Comparison of ENCODE assay signal across 18 cellular contexts in the genomic region with DNA sequence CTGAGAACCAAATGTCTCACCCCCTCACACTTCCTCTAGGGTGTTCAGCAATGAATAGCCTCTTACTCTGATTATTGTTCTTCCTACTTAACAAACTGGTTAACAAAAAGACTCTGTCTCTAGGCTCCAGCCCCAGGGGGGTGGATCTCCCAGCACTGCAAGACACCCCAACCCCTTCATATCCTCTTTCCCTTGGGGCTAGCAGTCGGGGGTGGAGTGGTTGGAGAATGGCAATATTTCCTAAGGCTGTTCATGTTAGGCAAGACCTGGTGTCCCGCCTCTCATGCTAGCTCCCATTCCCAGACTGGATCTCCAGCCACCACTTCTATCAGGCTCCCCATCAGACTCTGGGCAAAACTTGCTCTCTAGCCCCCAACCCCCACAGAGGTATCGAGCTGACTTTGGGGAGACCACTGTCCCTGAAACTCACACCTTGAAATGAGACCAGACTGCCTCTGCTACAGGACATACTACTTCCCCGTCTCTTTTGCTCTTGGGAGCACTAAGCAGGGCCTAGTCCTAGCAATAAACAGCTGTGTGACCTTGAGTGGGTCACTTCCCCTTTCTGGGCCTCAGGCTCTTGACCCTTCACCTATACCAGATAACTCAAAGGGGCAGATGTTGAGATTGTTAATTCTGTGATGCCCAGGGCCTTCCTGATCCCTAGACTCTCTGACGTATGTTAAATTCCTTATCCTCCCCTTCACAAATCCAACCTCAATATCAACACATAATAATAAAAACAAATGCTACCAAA. TPM values are rescaled to one million over a fixed set of nuclear protein-coding genes. Genes with fewer than 3 reads are reported as not detected.
A peak's percentile ranks its signal among the peaks of the same experiment; 100 is the strongest.
DNase-seq lines count a peak whose midpoint lies in the region; ATAC-seq, FAIRE-seq and TF ChIP-seq lines count a peak whose summit lies in the region.
"Had no signal": no experiment of that assay in that cellular context is flagged by ENCODE, and none has a peak within 500 bp of the region (broad histone marks: within the 10 kb centered on the region; RNA-seq: fewer than 3 reads in every experiment).

No MANE protein-coding gene starts in this region.

- TF ChIP-seq EP300 in H1 (IDR thresholded peaks at IDR 0.05; ENCODE audit: borderline replicate concordance in 1 of 2, low read depth in 2 of 2, low read length in 2 of 2) = no peak

- H4K20me1 ChIP-seq in H1 (replicated peaks in 1 of 2; ENCODE audit: control insufficient read depth in 1 of 2, insufficient read depth in 2 of 2, low read length in 2 of 2) = peaks cover 0 to 1% of the 10 kb centered on the region in 2 experiments

- H3K23ac ChIP-seq in H1 (ENCODE audit: insufficient read length) = no peak overlapping the region

- peak; percentile 4 to 16 for DNase-seq in AML-193 (lab: John Stamatoyannopoulos, UW)
- DNase-seq in CD4-positive, alpha-beta memory T cell = no peak
- DNase-seq in OCI-M1 (lab: John Stamatoyannopoulos, UW) = peak; percentile 34
- DNase-seq in H1 (ENCODE audit: low read depth in 1 of 2, low spot score in 2 of 2) = no peak
- DNase-seq in activated CD8-positive, alpha-beta memory T cell treated with anti-CD3 and anti-CD28 coated beads, Interleukin-2, amount 50 U/mL, for 48 hours = no peak
- DNase-seq: activated CD4-positive, CD25-positive, alpha-beta regulatory T cell treated with anti-CD3 and anti-CD28 coated beads, Interleukin-2, amount 50 U/mL, for 72 hours; head of caudate nucleus; islet precursor cell; ovary; stimulated activated naive CD4-positive, alpha-beta T cell treated with Interleukin-2 at 50 U/mL for 16 hours had no signal

- peak overlapping the region in 6 of 7 donors; percentile 25 to 85 (median 65) for H3K27ac Mint-ChIP-seq in CD4-positive, alpha-beta memory T cell

- no peak overlapping the region for H2BK5ac ChIP-seq in H1 (ENCODE audit: low read depth, low read length)

- TF ChIP-seq POLR2A in H1 (IDR thresholded peaks at IDR 0.05; ENCODE audit: control extremely low read depth in 1 of 2, low read depth in 2 of 2, low read length in 2 of 2) = no peak

- no peak overlapping the region for H4K8ac ChIP-seq in H1 (ENCODE audit: extremely low read depth, insufficient read depth, low read length)

- no peak overlapping the region for H3K14ac ChIP-seq in H1 (ENCODE audit: insufficient read length)

- H2BK120ac ChIP-seq in H1 (replicated peaks; ENCODE audit: low read depth, low read length) = no peak overlapping the region

- WGBS in H1 (ENCODE audit: extremely low coverage in 1 of 2, insufficient coverage in 1 of 2, insufficient read length in 1 of 2, insufficient replicate concordance in 2 of 2, low coverage in 1 of 2, low lambda C conversion rate in 2 of 2, missing lambda C conversion rate in 1 of 2), 2 experiments = 92 to 100% methylated on average over 1 to 5 of the region's 5 CpGs

- H3K4me3 Mint-ChIP-seq in CD4-positive, alpha-beta memory T cell = peak overlapping the region in 5 of 8 donors; percentile 15 to 64 (median 29)

- H3K4me1 ChIP-seq in CD4-positive, alpha-beta memory T cell (ENCODE audit: insufficient read depth, low read length) = peaks cover 39% of the 10 kb centered on the region
- peaks cover 0 to 13% (median 10%) of the 10 kb centered on the region in 4 experiments; a peak in 6 of 7 replicates for H3K4me1 ChIP-seq in H1 (replicated peaks in 1 of 4; ENCODE audit: control insufficient read depth in 3 of 4, insufficient read depth in 4 of 4, low read length in 3 of 4)

- H4K5ac ChIP-seq in H1 (ENCODE audit: insufficient read length, low read depth, low read length) = no peak overlapping the region

- 0 out of 7 replicates have a peak overlapping the region, but pooled peaks of 1 of the 4 experiments have one; percentile 20 for H3K9ac ChIP-seq in H1 (replicated peaks in 1 of 4; ENCODE audit: extremely low read depth in 1 of 4, low read depth in 3 of 4, low read length in 3 of 4)

- peaks cover 10% of the 10 kb centered on the region; the same call in 1 of the 2 replicates for H3K23me2 ChIP-seq in H1 (ENCODE audit: low read depth, low read length)

- H3K9me3 ChIP-seq in CD4-positive, alpha-beta memory T cell (ENCODE audit: control insufficient read depth in 1 of 2, low read length in 2 of 2) = no peaks in the 10 kb centered on the region
- H3K9me3 ChIP-seq in H1 (ENCODE audit: insufficient read depth in 2 of 2, low read depth in 1 of 2, low read length in 1 of 2) = no peaks in the 10 kb centered on the region
- H3K9me3 ChIP-seq: ovary, vagina had no signal

- TF ChIP-seq RAD21 in H1 (IDR thresholded peaks at IDR 0.05 in 1 of 2, conservative IDR thresholded peaks at IDR 0.05 in 1 of 2; ENCODE audit: low read depth in 2 of 2, low read length in 2 of 2) = no peak

- FAIRE-seq in H1 (lab: Jason Lieb, UNC) = no peak
- FAIRE-seq: astrocyte, H54 had no signal

- no peak overlapping the region for H2AK5ac ChIP-seq in H1 (ENCODE audit: low read depth, low read length)

- H3K4me3 ChIP-seq in CD4-positive, alpha-beta memory T cell (ENCODE audit: low read length in 2 of 2) = no peak overlapping the region
- no peak overlapping the region for H3K4me3 ChIP-seq in H1 (ENCODE audit: extremely low read depth in 1 of 4, insufficient read depth in 2 of 4, low read depth in 3 of 4, low read length in 4 of 4)
- H3K4me3 ChIP-seq: ovary, vagina had no signal

- CTCF ChIA-PET in CD4-positive, alpha-beta memory T cell (lab: Charles Lee; ENCODE audit: partially characterized antibody) = interaction anchor here (0.6 to 8.9 kb wide), 3 partner anchors 8 to 65 kb away, joined by 3 to 116 read pairs (median 4); a partner anchor contains a TSS
- CTCF ChIA-PET in H1 (lab: Charles Lee; ENCODE audit: partially characterized antibody) = interaction anchor here (1.0 to 1.2 kb wide), 2 partner anchors 8 to 95 kb away, joined by 3 read pairs; no protein-coding TSS in a partner anchor

- H3K79me1 ChIP-seq in H1 (ENCODE audit: low read depth, low read length) = no peaks in the 10 kb centered on the region

- H3K18ac ChIP-seq in H1 (ENCODE audit: extremely low read depth, low read length) = no peak overlapping the region

- POLR2A ChIA-PET in CD4-positive, alpha-beta memory T cell (lab: Charles Lee; ENCODE audit: partially characterized antibody) = interaction anchor here (0.8 to 1.3 kb wide), 3 partner anchors 43 to 70 kb away, joined by 3 to 5 read pairs (median 3); a partner anchor contains a TSS
- POLR2A ChIA-PET in H1 (lab: Charles Lee; ENCODE audit: partially characterized antibody) = interaction anchor here (1.4 to 66.3 kb wide), 6 partner anchors 8 to 91 kb away, joined by 3 to 1521 read pairs (median 10); a partner anchor contains a TSS

- H2BK20ac ChIP-seq in H1 (ENCODE audit: low read length) = no peak overlapping the region

- no peak overlapping the region for H3K27ac ChIP-seq in CD4-positive, alpha-beta memory T cell (ENCODE audit: low read depth, low read length)
- H3K27ac ChIP-seq in H1 (ENCODE audit: low read depth, low read length) = peak overlapping the region; percentile 23; the same call in 1 of the 2 replicates
- H3K27ac ChIP-seq: ovary, vagina had no signal

- H3K27me3 ChIP-seq in CD4-positive, alpha-beta memory T cell (ENCODE audit: insufficient read depth, low read length) = no peaks in the 10 kb centered on the region
- peaks cover 0 to 2% (median 0%) of the 10 kb centered on the region in 4 experiments; a peak in 1 of 7 replicates for H3K27me3 ChIP-seq in H1 (replicated peaks in 1 of 4; ENCODE audit: control insufficient read depth in 3 of 4, extremely low read depth in 1 of 4, insufficient read depth in 3 of 4, low read length in 3 of 4)
- H3K27me3 ChIP-seq: ovary, vagina had no signal

- H3K36me3 Mint-ChIP-seq in CD4-positive, alpha-beta memory T cell = peaks cover 0 to 7% of the 10 kb centered on the region in 2 donors

- peaks cover 22 to 70% (median 41%) of the 10 kb centered on the region in 4 donors for H3K4me1 Mint-ChIP-seq in CD4-positive, alpha-beta memory T cell

- no peaks in the 10 kb centered on the region for H3K79me2 ChIP-seq in H1 (ENCODE audit: control insufficient read depth in 1 of 2, insufficient read depth in 2 of 2, low read length in 2 of 2)

- H3K9me3 Mint-ChIP-seq in CD4-positive, alpha-beta memory T cell = no peaks in the 10 kb centered on the region

- H3K27me3 Mint-ChIP-seq in CD4-positive, alpha-beta memory T cell = no peaks in the 10 kb centered on the region

- H3K4ac ChIP-seq in H1 (replicated peaks; ENCODE audit: insufficient read length, low read depth, low read length) = no peak overlapping the region

- no peaks in the 10 kb centered on the region for H3K36me3 ChIP-seq in CD4-positive, alpha-beta memory T cell (ENCODE audit: insufficient read depth, low read length)
- no peaks in the 10 kb centered on the region for H3K36me3 ChIP-seq in H1 (ENCODE audit: control insufficient read depth in 2 of 4, insufficient read depth in 4 of 4, low read length in 3 of 4)
- H3K36me3 ChIP-seq: ovary, vagina had no signal

- TF ChIP-seq CTCF in H1 (IDR thresholded peaks at IDR 0.05; ENCODE audit: control extremely low read depth in 1 of 3, insufficient read depth in 1 of 3, low read depth in 1 of 3, low read length in 3 of 3) = no peak

- no peak overlapping the region for H2AFZ ChIP-seq in H1 (ENCODE audit: low read length)

- no peak overlapping the region for H3K56ac ChIP-seq in H1 (replicated peaks; ENCODE audit: insufficient read length, low read depth, low read length)

- no peak overlapping the region; the same call in 1 of the 2 replicates for H2BK15ac ChIP-seq in H1 (ENCODE audit: low read length)

- no peak overlapping the region for H2BK12ac ChIP-seq in H1 (ENCODE audit: low read depth, low read length)

- intact Hi-C loops in CD4-positive, alpha-beta memory T cell (cut with micrococcal nuclease) = no loop called here

- H4K91ac ChIP-seq in H1 (replicated peaks; ENCODE audit: insufficient read length, low read length) = no peak overlapping the region

- ATAC-seq in HG03139 (IDR thresholded peaks at IDR 0.05; ENCODE audit: unreplicated experiment) = no peak
- no peak for ATAC-seq in HG02870 (IDR thresholded peaks at IDR 0.05; ENCODE audit: unreplicated experiment)
- ATAC-seq in GM19324 (IDR thresholded peaks at IDR 0.05; ENCODE audit: low FRiP score, unreplicated experiment) = no peak
- ATAC-seq: esophagus mucosa, SK-N-SH treated with all-trans-retinoic acid at 6 μM for 48 hours had no signal

- no peak overlapping the region for H3K4me2 ChIP-seq in H1 (ENCODE audit: insufficient read depth in 1 of 2, low read depth in 2 of 2, low read length in 2 of 2)

RNA-seq across cellular contexts. Expression of a gene that starts 2.4 kb away (rescaled TPM):
- 1 to 10 TPM; 7.3 to 8.4 TPM for total RNA-seq in CD4-positive, alpha-beta memory T cell
- polyA plus RNA-seq in CD4-positive, alpha-beta memory T cell = 1 to 10 TPM in 1 of 2 donors, under 1 TPM in 1; 0.86 to 1.1 TPM
- total RNA-seq in H1 (2021; fragmentation: NEBNext Ultra II Directional; extraction: Animal tissue kit (Norgen Biotek cat#: 25700)) = 3.6 and 5.8 TPM in 2 replicates
- polyA plus RNA-seq in H1 (2011; rRNA removed) = 4.2 and 6.0 TPM in 2 replicates
- polyA plus RNA-seq in H1 (2011; cell fraction: cytosol; rRNA removed) = 3.1 TPM
- 16.8 TPM for polyA plus RNA-seq in H1 (2011; cell fraction: nucleus; rRNA removed)
- 3.5 to 7.5 TPM (median 6.5 TPM) in 4 replicates for polyA plus RNA-seq in H1 (2012, experiment 1 of 2)
- polyA plus RNA-seq in H1 (2012, experiment 2 of 2) = 7.1 TPM
- 4.9 TPM for polyA plus RNA-seq in H1 (2013, experiment 1 of 2)
- polyA plus RNA-seq in H1 (2013, experiment 2 of 2) = 5.0 TPM
- 1.6 and 2.0 TPM in 2 replicates for polyA minus RNA-seq in H1 (2011; rRNA and poly(A)+ RNA removed)
- 5.4 TPM for polyA minus RNA-seq in H1 (2011; cell fraction: cytosol; rRNA and poly(A)+ RNA removed)
- 4.0 TPM for polyA minus RNA-seq in H1 (2011; cell fraction: nucleus; rRNA and poly(A)+ RNA removed)

RNA-seq across cellular contexts. Expression of a gene that starts 4.3 kb away (rescaled TPM):
- total RNA-seq in CD4-positive, alpha-beta memory T cell = 10 to 100 TPM; 39.7 to 42.8 TPM
- polyA plus RNA-seq in CD4-positive, alpha-beta memory T cell = 10 to 100 TPM; 77.5 to 96.2 TPM
- total RNA-seq in H1 (2021; fragmentation: NEBNext Ultra II Directional; extraction: Animal tissue kit (Norgen Biotek cat#: 25700)) = 36.9 and 39.4 TPM in 2 replicates
- 49.6 and 52.8 TPM in 2 replicates for polyA plus RNA-seq in H1 (2011; rRNA removed)
- 57.8 TPM for polyA plus RNA-seq in H1 (2011; cell fraction: cytosol; rRNA removed)
- polyA plus RNA-seq in H1 (2011; cell fraction: nucleus; rRNA removed) = 77.2 TPM
- 48.7 to 53.1 TPM (median 50.5 TPM) in 4 replicates for polyA plus RNA-seq in H1 (2012, experiment 1 of 2)
- polyA plus RNA-seq in H1 (2012, experiment 2 of 2) = 76.5 TPM
- polyA plus RNA-seq in H1 (2013, experiment 1 of 2) = 59.0 TPM
- 57.7 TPM for polyA plus RNA-seq in H1 (2013, experiment 2 of 2)
- 19.5 and 20.1 TPM in 2 replicates for polyA minus RNA-seq in H1 (2011; rRNA and poly(A)+ RNA removed)
- 22.1 TPM for polyA minus RNA-seq in H1 (2011; cell fraction: cytosol; rRNA and poly(A)+ RNA removed)
- polyA minus RNA-seq in H1 (2011; cell fraction: nucleus; rRNA and poly(A)+ RNA removed) = 14.0 TPM

RNA-seq across cellular contexts. Expression of a gene that starts 17.2 kb away (rescaled TPM):
- not detected for total RNA-seq in CD4-positive, alpha-beta memory T cell
- not detected for polyA plus RNA-seq in CD4-positive, alpha-beta memory T cell
- 0.67 and 1.8 TPM in 2 replicates for total RNA-seq in H1 (2021; fragmentation: NEBNext Ultra II Directional; extraction: Animal tissue kit (Norgen Biotek cat#: 25700))
- polyA plus RNA-seq in H1 (2011; rRNA removed) = 4.1 and 9.3 TPM in 2 replicates
- polyA plus RNA-seq in H1 (2011; cell fraction: cytosol; rRNA removed) = 0.80 TPM
- polyA plus RNA-seq in H1 (2011; cell fraction: nucleus; rRNA removed) = 2.7 TPM
- 0.41 to 0.90 TPM (median 0.66 TPM) in 4 replicates for polyA plus RNA-seq in H1 (2012, experiment 1 of 2)
- 0.72 TPM for polyA plus RNA-seq in H1 (2012, experiment 2 of 2)
- 0.87 TPM for polyA plus RNA-seq in H1 (2013, experiment 1 of 2)
- 0.72 TPM for polyA plus RNA-seq in H1 (2013, experiment 2 of 2)
- polyA minus RNA-seq in H1 (2011; rRNA and poly(A)+ RNA removed) = 0.63 and 0.66 TPM in 2 replicates
- 0.66 TPM for polyA minus RNA-seq in H1 (2011; cell fraction: cytosol; rRNA and poly(A)+ RNA removed)
- 0.60 TPM for polyA minus RNA-seq in H1 (2011; cell fraction: nucleus; rRNA and poly(A)+ RNA removed)

RNA-seq across cellular contexts. Expression of a gene that starts 43.7 kb away (rescaled TPM):
- 10 to 100 TPM; 23.0 to 29.1 TPM for total RNA-seq in CD4-positive, alpha-beta memory T cell
- polyA plus RNA-seq in CD4-positive, alpha-beta memory T cell = 10 to 100 TPM in 1 of 2 donors, 1 to 10 TPM in 1; 8.9 to 14.8 TPM
- total RNA-seq in H1 (2021; fragmentation: NEBNext Ultra II Directional; extraction: Animal tissue kit (Norgen Biotek cat#: 25700)) = 238 and 248 TPM in 2 replicates
- 88.4 and 120 TPM in 2 replicates for polyA plus RNA-seq in H1 (2011; rRNA removed)
- polyA plus RNA-seq in H1 (2011; cell fraction: cytosol; rRNA removed) = 82.0 TPM
- polyA plus RNA-seq in H1 (2011; cell fraction: nucleus; rRNA removed) = 363 TPM
- polyA plus RNA-seq in H1 (2012, experiment 1 of 2) = 107 to 119 TPM (median 115 TPM) in 4 replicates
- 124 TPM for polyA plus RNA-seq in H1 (2012, experiment 2 of 2)
- 71.8 TPM for polyA plus RNA-seq in H1 (2013, experiment 1 of 2)
- polyA plus RNA-seq in H1 (2013, experiment 2 of 2) = 62.8 TPM
- 219 and 271 TPM in 2 replicates for polyA minus RNA-seq in H1 (2011; rRNA and poly(A)+ RNA removed)
- polyA minus RNA-seq in H1 (2011; cell fraction: cytosol; rRNA and poly(A)+ RNA removed) = 89.1 TPM
- polyA minus RNA-seq in H1 (2011; cell fraction: nucleus; rRNA and poly(A)+ RNA removed) = 167 TPM

RNA-seq across cellular contexts. Expression of a gene that starts 45.0 kb away (rescaled TPM):
- 100 to 1,000 TPM; 310 to 317 TPM for total RNA-seq in CD4-positive, alpha-beta memory T cell
- 10 to 100 TPM; 17.0 to 46.8 TPM for polyA plus RNA-seq in CD4-positive, alpha-beta memory T cell
- 33.7 and 39.8 TPM in 2 replicates for total RNA-seq in H1 (2021; fragmentation: NEBNext Ultra II Directional; extraction: Animal tissue kit (Norgen Biotek cat#: 25700))
- 19.4 and 32.2 TPM in 2 replicates for polyA plus RNA-seq in H1 (2011; rRNA removed)
- 13.3 TPM for polyA plus RNA-seq in H1 (2011; cell fraction: cytosol; rRNA removed)
- polyA plus RNA-seq in H1 (2011; cell fraction: nucleus; rRNA removed) = 112 TPM
- polyA plus RNA-seq in H1 (2012, experiment 1 of 2) = 12.8 to 17.3 TPM (median 14.4 TPM) in 4 replicates
- 6.4 TPM for polyA plus RNA-seq in H1 (2012, experiment 2 of 2)
- 13.0 TPM for polyA plus RNA-seq in H1 (2013, experiment 1 of 2)
- polyA plus RNA-seq in H1 (2013, experiment 2 of 2) = 12.3 TPM
- 36.9 and 45.5 TPM in 2 replicates for polyA minus RNA-seq in H1 (2011; rRNA and poly(A)+ RNA removed)
- 11.2 TPM for polyA minus RNA-seq in H1 (2011; cell fraction: cytosol; rRNA and poly(A)+ RNA removed)
- polyA minus RNA-seq in H1 (2011; cell fraction: nucleus; rRNA and poly(A)+ RNA removed) = 74.9 TPM

Comparison
In these comparisons a context has a peak if more than half of its experiments do, and no peak if none do; other contexts are left out.
1. DNase-seq: peak in AML-193 (2 of 2) and OCI-M1 (single experiment); none in CD4-positive, alpha-beta memory T cell (0 of 5), H1 (0 of 2) and activated CD8-positive, alpha-beta memory T cell treated with anti-CD3 and anti-CD28 coated beads, Interleukin-2, amount 50 U/mL, for 48 hours (single experiment).